20 cellular contexts compared by ENCODE assay signal in genomic region chr3:61855211-61855610, GRCh38.
"Had no signal": no experiment of that assay in that cellular context is flagged by ENCODE, and none has a peak within 500 bp of the region (broad histone marks: within the 10 kb centered on the region; RNA-seq: fewer than 3 reads in every experiment).

No MANE protein-coding gene starts in this region.

- H3K27ac ChIP-seq: adrenal gland, gastroesophageal sphincter, ovary, prostate gland, uterus, WERI-Rb-1 had no signal

- DNase-seq: activated CD4-positive, alpha-beta T cell treated with anti-CD3 and anti-CD28 coated beads, Interleukin-2, amount 50 U/mL, for 1 hour; activated CD4-positive, CD25-positive, alpha-beta regulatory T cell treated with anti-CD3 and anti-CD28 coated beads, Interleukin-2, amount 50 U/mL, for 72 hours; activated CD8-positive, alpha-beta T cell treated with anti-CD3 and anti-CD28 coated beads, Interleukin-2, amount 10 ng/mL, durations not matched to agents 7 days and 5 days; activated gamma-delta T cell; adrenal gland; caudate nucleus; dermis blood vessel endothelial cell; effector CD8-positive, alpha-beta T cell; erythroblast; head of caudate nucleus; hypothalamus; ovary; stimulated activated CD4-positive, alpha-beta T cell treated with anti-CD3 and anti-CD28 coated beads, Interleukin-1b, Interleukin-23, amount 100 ng/mL, for 48 hours; stimulated activated naive CD8-positive, alpha-beta T cell treated with anti-CD3 and anti-CD28 coated beads, Interleukin-15, amount 100 ng/mL, for 72 hours; T-cell; trophoblast cell; uterus; WERI-Rb-1 had no signal

- H3K9me3 ChIP-seq: adrenal gland, gastroesophageal sphincter, ovary, prostate gland had no signal

- H3K4me3 ChIP-seq: adrenal gland, gastroesophageal sphincter, ovary, prostate gland, uterus had no signal

- H3K36me3 ChIP-seq: adrenal gland, gastroesophageal sphincter, ovary, prostate gland, uterus, WERI-Rb-1 had no signal

- H3K27me3 ChIP-seq: adrenal gland, gastroesophageal sphincter, ovary, uterus had no signal

- H3K4me1 ChIP-seq: prostate gland, uterus had no signal
